In genomic region chr21:38905328-38905727, GRCh38 we compare ENCODE assay signal across 10 cellular contexts.
"Had no signal": no experiment of that assay in that cellular context is flagged by ENCODE, and none has a peak within 500 bp of the region (broad histone marks: within the 10 kb centered on the region; RNA-seq: fewer than 3 reads in every experiment).

No MANE protein-coding gene starts in this region.

- ATAC-seq: activated CD8-positive, alpha-beta T cell treated with anti-CD3 and anti-CD28 coated beads for 36 hours; left cardiac atrium; naive thymus-derived CD4-positive, alpha-beta T cell had no signal

- H3K27me3 Mint-ChIP-seq: activated CD8-positive, alpha-beta T cell treated with anti-CD3 and anti-CD28 coated beads for 36 hours had no signal

- H3K4me3 Mint-ChIP-seq: activated CD8-positive, alpha-beta T cell treated with anti-CD3 and anti-CD28 coated beads for 36 hours; immature natural killer cell; naive thymus-derived CD4-positive, alpha-beta T cell had no signal

- H3K27ac Mint-ChIP-seq: activated CD8-positive, alpha-beta T cell treated with anti-CD3 and anti-CD28 coated beads for 36 hours; naive thymus-derived CD4-positive, alpha-beta T cell had no signal

- H3K4me1 Mint-ChIP-seq: immature natural killer cell; naive thymus-derived CD4-positive, alpha-beta T cell had no signal

- DNase-seq: activated CD8-positive, alpha-beta memory T cell treated with anti-CD3 and anti-CD28 coated beads, Interleukin-2, amount 50 U/mL, for 4 hours; activated CD8-positive, alpha-beta T cell treated with anti-CD3 and anti-CD28 coated beads for 36 hours; activated naive CD4-positive, alpha-beta T cell treated with Interleukin-2 at 50 U/mL for 16 hours; central memory CD4-positive, alpha-beta T cell; cortex of kidney; immature natural killer cell; left cardiac atrium; naive thymus-derived CD4-positive, alpha-beta T cell; T1000; trophoblast cell had no signal

- H3K36me3 Mint-ChIP-seq: immature natural killer cell; naive thymus-derived CD4-positive, alpha-beta T cell had no signal
